In genomic region chr2:30362468-30363081, GRCh38 we compare ENCODE assay signal across 9 cellular contexts.
DNase-seq lines count a peak whose midpoint lies in the region; ATAC-seq lines count a peak whose summit lies in the region.
"Had no signal": no experiment of that assay in that cellular context is flagged by ENCODE, and none has a peak within 500 bp of the region (broad histone marks: within the 10 kb centered on the region; RNA-seq: fewer than 3 reads in every experiment).

No MANE protein-coding gene starts in this region.

- H3K36me3 Mint-ChIP-seq in stimulated activated naive CD8-positive, alpha-beta T cell treated with anti-CD3 and anti-CD28 coated beads, Interleukin-15, Interleukin-2, amounts not matched to agents 100 ng/mL and 50 ng/mL, for 24 hours (ENCODE audit: low read depth) = no peaks in the 10 kb centered on the region
- H3K36me3 Mint-ChIP-seq in memory B cell = no peaks in the 10 kb centered on the region

- H3K4me1 ChIP-seq in HAP-1 = no peaks in the 10 kb centered on the region
- H3K4me1 ChIP-seq: colonic mucosa had no signal

- H3K9me3 Mint-ChIP-seq in stimulated activated naive CD8-positive, alpha-beta T cell treated with anti-CD3 and anti-CD28 coated beads, Interleukin-15, Interleukin-2, amounts not matched to agents 100 ng/mL and 50 ng/mL, for 24 hours = no peaks in the 10 kb centered on the region
- no peaks in the 10 kb centered on the region for H3K9me3 Mint-ChIP-seq in memory B cell

- no peak for ATAC-seq in stimulated activated naive CD8-positive, alpha-beta T cell treated with anti-CD3 and anti-CD28 coated beads, Interleukin-15, Interleukin-2, amounts not matched to agents 100 U/mL and 50 U/mL, for 24 hours
- no peak for ATAC-seq in memory B cell (ENCODE audit: low read depth)
- no peak for ATAC-seq in HG03135 (IDR thresholded peaks at IDR 0.05; ENCODE audit: unreplicated experiment)
- no peak for ATAC-seq in GM19328 (IDR thresholded peaks at IDR 0.05; ENCODE audit: unreplicated experiment)

- H3K27me3 Mint-ChIP-seq in stimulated activated naive CD8-positive, alpha-beta T cell treated with anti-CD3 and anti-CD28 coated beads, Interleukin-15, Interleukin-2, amounts not matched to agents 100 ng/mL and 50 ng/mL, for 24 hours = no peaks in the 10 kb centered on the region
- no peaks in the 10 kb centered on the region for H3K27me3 Mint-ChIP-seq in memory B cell

- H3K4me3 ChIP-seq in HAP-1 = no peak overlapping the region
- H3K4me3 ChIP-seq: colonic mucosa had no signal

- H3K4me3 Mint-ChIP-seq in stimulated activated naive CD8-positive, alpha-beta T cell treated with anti-CD3 and anti-CD28 coated beads, Interleukin-15, Interleukin-2, amounts not matched to agents 100 ng/mL and 50 ng/mL, for 24 hours = no peak overlapping the region
- H3K4me3 Mint-ChIP-seq in memory B cell = no peak overlapping the region

- H3K36me3 ChIP-seq in HAP-1 (replicated peaks) = no peaks in the 10 kb centered on the region
- H3K36me3 ChIP-seq: colonic mucosa had no signal

- no peaks in the 10 kb centered on the region for H3K9me3 ChIP-seq in HAP-1
- H3K9me3 ChIP-seq: colonic mucosa had no signal

- in situ Hi-C loops in HAP-1 (cut with MboI; ENCODE audit: low sequenced_read_pairs) = no loop called here

- no peaks in the 10 kb centered on the region for H3K27me3 ChIP-seq in HAP-1 (ENCODE audit: low read depth)
- H3K27me3 ChIP-seq: colonic mucosa had no signal

- peak overlapping the region; percentile 71 for H3K27ac Mint-ChIP-seq in stimulated activated naive CD8-positive, alpha-beta T cell treated with anti-CD3 and anti-CD28 coated beads, Interleukin-15, Interleukin-2, amounts not matched to agents 100 ng/mL and 50 ng/mL, for 24 hours
- peak overlapping the region; percentile 32 for H3K27ac Mint-ChIP-seq in memory B cell

- H3K4me1 Mint-ChIP-seq in stimulated activated naive CD8-positive, alpha-beta T cell treated with anti-CD3 and anti-CD28 coated beads, Interleukin-15, Interleukin-2, amounts not matched to agents 100 ng/mL and 50 ng/mL, for 24 hours (ENCODE audit: low read depth) = peaks cover 65% of the 10 kb centered on the region
- peaks cover 31% of the 10 kb centered on the region for H3K4me1 Mint-ChIP-seq in memory B cell

- DNase-seq in stimulated activated naive CD8-positive, alpha-beta T cell treated with anti-CD3 and anti-CD28 coated beads, Interleukin-15, Interleukin-2, amounts not matched to agents 100 U/mL and 50 U/mL, for 24 hours = no peak
- DNase-seq in amniotic stem cell (lab: John Stamatoyannopoulos, UW) (peak; percentile 34), memory B cell (ENCODE audit: low spot score in 2 of 2) (no peak), NCI-H146 (lab: John Stamatoyannopoulos, UW) (no peak), HAP-1 (ENCODE audit: low spot score in 2 of 2) (no peak)
- DNase-seq: colonic mucosa had no signal
